Comparison of ENCODE assay signal across 31 cellular contexts in genomic region chrX:150512426-150512825, GRCh38.
"Had no signal": no experiment of that assay in that cellular context is flagged by ENCODE, and none has a peak within 500 bp of the region (broad histone marks: within the 10 kb centered on the region; RNA-seq: fewer than 3 reads in every experiment).

No MANE protein-coding gene starts in this region.

- H3K4me3 Mint-ChIP-seq: activated CD4-positive, alpha-beta memory T cell treated with anti-CD3 and anti-CD28 coated beads for 36 hours; activated CD4-positive, alpha-beta T cell treated with anti-CD3 and anti-CD28 coated beads, Interleukin-2, amount 10 ng/mL, durations not matched to agents 24 days and 14 days; activated naive CD4-positive, alpha-beta T cell treated with anti-CD3 and anti-CD28 coated beads for 36 hours; activated naive CD8-positive, alpha-beta T cell treated with anti-CD3 and anti-CD28 coated beads for 36 hours; activated T-helper 1 cell treated with anti-CD3 and anti-CD28 coated beads, Interleukin-12 subunit alpha, Interleukin-12 subunit beta, Interleukin-2, Interleukin-4 antibody, amounts not matched to agents 30 ng/mL and 10 ng/mL and 1 ng/mL, durations not matched to agents 14 hours and 24 hours and 36 hours; natural killer cell; neural progenitor cell; T-helper 2 cell treated with Interferon-gamma antibody and Interleukin-4, amounts not matched to agents 5 μg/mL and 100 μg/mL, for 36 hours; type B pancreatic cell had no signal

- H3K9me3 ChIP-seq: adrenal gland, body of pancreas, colonic mucosa, gastrocnemius medialis, left ventricle myocardium inferior, vagina had no signal

- H3K27ac ChIP-seq: adrenal gland, body of pancreas, colonic mucosa, gastrocnemius medialis, left ventricle myocardium inferior, neural progenitor cell, vagina had no signal

- H3K9ac ChIP-seq: neural progenitor cell had no signal

- H3K27me3 ChIP-seq: adrenal gland, body of pancreas, colonic mucosa, gastrocnemius medialis, vagina had no signal

- H3K27ac Mint-ChIP-seq: activated CD4-positive, alpha-beta memory T cell treated with anti-CD3 and anti-CD28 coated beads for 36 hours; activated CD4-positive, alpha-beta T cell treated with anti-CD3 and anti-CD28 coated beads, Interleukin-2, amount 10 ng/mL, durations not matched to agents 24 days and 14 days; activated naive CD4-positive, alpha-beta T cell treated with anti-CD3 and anti-CD28 coated beads for 36 hours; activated naive CD8-positive, alpha-beta T cell treated with anti-CD3 and anti-CD28 coated beads for 36 hours; activated T-helper 1 cell treated with anti-CD3 and anti-CD28 coated beads, Interleukin-12 subunit alpha, Interleukin-12 subunit beta, Interleukin-2, Interleukin-4 antibody, amounts not matched to agents 30 ng/mL and 10 ng/mL and 1 ng/mL, durations not matched to agents 14 hours and 24 hours and 36 hours; natural killer cell; neural progenitor cell; T-helper 2 cell treated with Interferon-gamma antibody and Interleukin-4, amounts not matched to agents 5 μg/mL and 100 μg/mL, for 36 hours; type B pancreatic cell had no signal

- H3K4me3 ChIP-seq: adrenal gland, body of pancreas, colonic mucosa, gastrocnemius medialis, left ventricle myocardium inferior, lung, neural progenitor cell, vagina had no signal

- H3K4me1 Mint-ChIP-seq: activated CD4-positive, alpha-beta T cell treated with anti-CD3 and anti-CD28 coated beads, Interleukin-2, amount 10 ng/mL, durations not matched to agents 24 days and 14 days; activated naive CD8-positive, alpha-beta T cell treated with anti-CD3 and anti-CD28 coated beads for 36 hours; natural killer cell had no signal

- H3K27me3 Mint-ChIP-seq: activated CD4-positive, alpha-beta memory T cell treated with anti-CD3 and anti-CD28 coated beads for 36 hours; activated CD4-positive, alpha-beta T cell treated with anti-CD3 and anti-CD28 coated beads, Interleukin-2, amount 10 ng/mL, durations not matched to agents 24 days and 14 days; type B pancreatic cell had no signal

- ATAC-seq: activated CD4-positive, CD25-positive, alpha-beta regulatory T cell treated with anti-CD3 and anti-CD28 coated beads, Interleukin-2, amount 50 U/mL, for 24 hours; body of pancreas; natural killer cell; right cardiac atrium; stimulated activated naive CD8-positive, alpha-beta T cell treated with anti-CD3 and anti-CD28 coated beads, Interleukin-15, Interleukin-2, amounts not matched to agents 100 U/mL and 50 U/mL, for 24 hours had no signal

- H3K36me3 Mint-ChIP-seq: activated CD4-positive, alpha-beta memory T cell treated with anti-CD3 and anti-CD28 coated beads for 36 hours; natural killer cell; neural progenitor cell; type B pancreatic cell had no signal

- H3K9me3 Mint-ChIP-seq: activated CD4-positive, alpha-beta memory T cell treated with anti-CD3 and anti-CD28 coated beads for 36 hours; activated CD4-positive, alpha-beta T cell treated with anti-CD3 and anti-CD28 coated beads, Interleukin-2, amount 10 ng/mL, durations not matched to agents 24 days and 14 days; activated naive CD4-positive, alpha-beta T cell treated with anti-CD3 and anti-CD28 coated beads for 36 hours; activated naive CD8-positive, alpha-beta T cell treated with anti-CD3 and anti-CD28 coated beads for 36 hours; activated T-helper 1 cell treated with anti-CD3 and anti-CD28 coated beads, Interleukin-12 subunit alpha, Interleukin-12 subunit beta, Interleukin-2, Interleukin-4 antibody, amounts not matched to agents 30 ng/mL and 10 ng/mL and 1 ng/mL, durations not matched to agents 14 hours and 24 hours and 36 hours; natural killer cell; T-helper 2 cell treated with Interferon-gamma antibody and Interleukin-4, amounts not matched to agents 5 μg/mL and 100 μg/mL, for 36 hours; type B pancreatic cell had no signal

- DNase-seq: activated CD4-positive, alpha-beta memory T cell treated with anti-CD3 and anti-CD28 coated beads for 36 hours; activated CD4-positive, alpha-beta T cell treated with anti-CD3 and anti-CD28 coated beads, Interleukin-2, amount 10 ng/mL, durations not matched to agents 24 days and 14 days; activated CD8-positive, alpha-beta memory T cell treated with anti-CD3 and anti-CD28 coated beads, Interleukin-2, amount 50 U/mL, for 4 hours; activated effector memory CD4-positive, alpha-beta T cell treated with anti-CD3 and anti-CD28 coated beads, Interleukin-2, amount 50 U/mL, for 16 hours; activated naive CD4-positive, alpha-beta T cell treated with anti-CD3 and anti-CD28 coated beads for 36 hours; activated naive CD8-positive, alpha-beta T cell treated with anti-CD3 and anti-CD28 coated beads for 36 hours; activated T-cell treated with anti-CD3 and anti-CD28 coated beads, Interleukin-2, amount 50 U/mL, for 1 hour; adrenal gland; aorta; body of pancreas; cerebellar nuclear complex; colonic mucosa; effector CD8-positive, alpha-beta T cell; gastrocnemius medialis; glutamatergic neuron; islet precursor cell; left ventricle myocardium inferior; mesendoderm; natural killer cell; occipital lobe; right cardiac atrium; stimulated activated CD4-positive, alpha-beta T cell treated with anti-CD3 and anti-CD28 coated beads, Interleukin-12 subunit alpha, Interleukin-12 subunit beta, amount 100 ng/mL, for 4 hours; stimulated activated CD4-positive, alpha-beta T cell treated with anti-CD3 and anti-CD28 coated beads, Interleukin-4, amount 100 ng/mL, for 1 hour; stimulated activated naive CD8-positive, alpha-beta T cell treated with anti-CD3 and anti-CD28 coated beads, Interleukin-15, Interleukin-2, amounts not matched to agents 100 U/mL and 50 U/mL, for 24 hours had no signal

- H3K36me3 ChIP-seq: adrenal gland, colonic mucosa, gastrocnemius medialis, left ventricle myocardium inferior, neural progenitor cell, vagina had no signal
